ENCODE assay signal across 1 cellular context in the genomic region with DNA sequence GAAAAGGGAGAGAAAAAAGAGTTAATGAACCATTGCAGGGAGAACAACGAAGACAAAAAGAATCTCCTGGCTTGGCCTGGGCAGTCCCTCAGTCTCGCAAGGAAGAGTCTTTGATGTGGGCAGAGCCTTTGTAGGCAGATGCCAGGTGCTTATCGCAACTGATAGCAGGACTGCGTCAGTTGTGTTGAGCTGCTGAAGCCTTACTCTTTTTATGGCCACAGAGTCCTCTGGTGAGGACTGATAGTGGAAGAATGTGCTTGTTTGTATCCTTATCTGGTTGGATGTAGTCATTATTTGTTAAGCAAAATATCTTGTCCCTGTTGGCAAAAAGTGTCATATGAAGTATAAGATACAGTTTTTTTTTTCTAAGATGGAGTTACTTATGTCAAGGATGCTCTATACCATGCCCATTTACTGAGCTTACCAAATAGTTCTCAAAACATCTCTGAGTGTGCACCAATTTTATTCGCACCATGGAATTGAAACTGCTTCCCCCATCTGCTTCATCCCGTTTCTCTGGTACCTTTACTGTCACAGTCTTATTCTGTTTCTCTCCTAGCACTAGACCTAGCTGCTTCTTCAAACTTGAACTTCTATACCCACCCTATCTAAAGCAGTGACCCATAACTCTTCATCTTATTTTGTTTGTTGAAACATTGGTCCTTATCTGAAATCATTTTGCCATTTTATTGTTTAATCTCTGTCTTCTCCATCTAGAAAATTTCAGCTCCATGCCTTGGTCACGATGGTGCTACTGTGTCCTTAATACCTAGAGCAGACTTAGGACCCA.
TF ChIP-seq lines count a peak whose summit lies in the region.

No MANE protein-coding gene starts in this region.

TF ChIP-seq in HepG2, 621 proteins besides CTCF, POLR2A, EP300 and RAD21 (continued from another document and continues in another):
- no peak for TF ChIP-seq SOX13 (IDR thresholded peaks at IDR 0.05)
- TF ChIP-seq SOX13 (CRISPR knock-in tag; conservative IDR thresholded peaks at IDR 0.05 in 1 of 2, IDR thresholded peaks at IDR 0.05 in 1 of 2), result peak in 1 of 2 experiments; percentile 83; a peak in 2 of 4 replicates
- no peak for TF ChIP-seq TSC22D2 (CRISPR knock-in tag; IDR thresholded peaks at IDR 0.05; ENCODE audit: borderline replicate concordance)
- TF ChIP-seq, protein P1, sequence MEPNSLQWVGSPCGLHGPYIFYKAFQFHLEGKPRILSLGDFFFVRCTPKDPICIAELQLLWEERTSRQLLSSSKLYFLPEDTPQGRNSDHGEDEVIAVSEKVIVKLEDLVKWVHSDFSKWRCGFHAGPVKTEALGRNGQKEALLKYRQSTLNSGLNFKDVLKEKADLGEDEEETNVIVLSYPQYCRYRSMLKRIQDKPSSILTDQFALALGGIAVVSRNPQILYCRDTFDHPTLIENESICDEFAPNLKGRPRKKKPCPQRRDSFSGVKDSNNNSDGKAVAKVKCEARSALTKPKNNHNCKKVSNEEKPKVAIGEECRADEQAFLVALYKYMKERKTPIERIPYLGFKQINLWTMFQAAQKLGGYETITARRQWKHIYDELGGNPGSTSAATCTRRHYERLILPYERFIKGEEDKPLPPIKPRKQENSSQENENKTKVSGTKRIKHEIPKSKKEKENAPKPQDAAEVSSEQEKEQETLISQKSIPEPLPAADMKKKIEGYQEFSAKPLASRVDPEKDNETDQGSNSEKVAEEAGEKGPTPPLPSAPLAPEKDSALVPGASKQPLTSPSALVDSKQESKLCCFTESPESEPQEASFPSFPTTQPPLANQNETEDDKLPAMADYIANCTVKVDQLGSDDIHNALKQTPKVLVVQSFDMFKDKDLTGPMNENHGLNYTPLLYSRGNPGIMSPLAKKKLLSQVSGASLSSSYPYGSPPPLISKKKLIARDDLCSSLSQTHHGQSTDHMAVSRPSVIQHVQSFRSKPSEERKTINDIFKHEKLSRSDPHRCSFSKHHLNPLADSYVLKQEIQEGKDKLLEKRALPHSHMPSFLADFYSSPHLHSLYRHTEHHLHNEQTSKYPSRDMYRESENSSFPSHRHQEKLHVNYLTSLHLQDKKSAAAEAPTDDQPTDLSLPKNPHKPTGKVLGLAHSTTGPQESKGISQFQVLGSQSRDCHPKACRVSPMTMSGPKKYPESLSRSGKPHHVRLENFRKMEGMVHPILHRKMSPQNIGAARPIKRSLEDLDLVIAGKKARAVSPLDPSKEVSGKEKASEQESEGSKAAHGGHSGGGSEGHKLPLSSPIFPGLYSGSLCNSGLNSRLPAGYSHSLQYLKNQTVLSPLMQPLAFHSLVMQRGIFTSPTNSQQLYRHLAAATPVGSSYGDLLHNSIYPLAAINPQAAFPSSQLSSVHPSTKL (CRISPR knock-in tag; IDR thresholded peaks at IDR 0.05), result peak; percentile 33; the same call in 1 of the 2 replicates
- TF ChIP-seq ZFP36L1 (CRISPR knock-in tag; IDR thresholded peaks at IDR 0.05), result no peak
- TF ChIP-seq NFIC (IDR thresholded peaks at IDR 0.05; ENCODE audit: low read length), result 0 out of 2 replicates have a peak, but pooled peaks have one; percentile 30
- no peak for TF ChIP-seq ETV6 (CRISPR knock-in tag; conservative IDR thresholded peaks at IDR 0.05)
- TF ChIP-seq, protein P2, sequence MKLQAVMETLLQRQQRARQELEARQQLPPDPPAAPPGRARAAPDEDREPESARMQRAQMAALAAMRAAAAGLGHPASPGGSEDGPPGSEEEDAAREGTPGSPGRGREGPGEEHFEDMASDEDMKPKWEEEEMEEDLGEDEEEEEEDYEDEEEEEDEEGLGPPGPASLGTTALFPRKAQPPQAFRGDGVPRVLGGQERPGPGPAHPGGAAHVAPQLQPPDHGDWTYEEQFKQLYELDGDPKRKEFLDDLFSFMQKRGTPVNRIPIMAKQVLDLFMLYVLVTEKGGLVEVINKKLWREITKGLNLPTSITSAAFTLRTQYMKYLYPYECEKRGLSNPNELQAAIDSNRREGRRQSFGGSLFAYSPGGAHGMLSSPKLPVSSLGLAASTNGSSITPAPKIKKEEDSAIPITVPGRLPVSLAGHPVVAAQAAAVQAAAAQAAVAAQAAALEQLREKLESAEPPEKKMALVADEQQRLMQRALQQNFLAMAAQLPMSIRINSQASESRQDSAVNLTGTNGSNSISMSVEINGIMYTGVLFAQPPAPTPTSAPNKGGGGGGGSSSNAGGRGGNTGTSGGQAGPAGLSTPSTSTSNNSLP (IDR thresholded peaks at IDR 0.05; ENCODE audit: low read depth, low read length), result no peak
- TF ChIP-seq ZSCAN21 (CRISPR knock-in tag; IDR thresholded peaks at IDR 0.05; ENCODE audit: borderline replicate concordance), result no peak
- TF ChIP-seq FOXP4 (CRISPR knock-in tag; IDR thresholded peaks at IDR 0.05), result 0 out of 2 replicates have a peak, but pooled peaks have one; percentile 26
- peak; percentile 64; the same call in 1 of the 2 replicates for TF ChIP-seq ZNF12 (CRISPR knock-in tag; IDR thresholded peaks at IDR 0.05)
- TF ChIP-seq GATAD2A (CRISPR knock-in tag; IDR thresholded peaks at IDR 0.05), result peak; percentile 33; the same call in 1 of the 2 replicates
- no peak for TF ChIP-seq PATZ1 (CRISPR knock-in tag; IDR thresholded peaks at IDR 0.05)
- TF ChIP-seq RFX5 (IDR thresholded peaks at IDR 0.05; ENCODE audit: low read depth, low read length), result no peak
- no peak for TF ChIP-seq ZNF556 (CRISPR knock-in tag; IDR thresholded peaks at IDR 0.05; ENCODE audit: borderline replicate concordance)
- TF ChIP-seq NR2F2 (IDR thresholded peaks at IDR 0.05; ENCODE audit: borderline replicate concordance, low read depth), result no peak
- TF ChIP-seq STAG1 (CRISPR knock-in tag; IDR thresholded peaks at IDR 0.05), result 0 out of 2 replicates have a peak, but pooled peaks have one; percentile 22
- peak; percentile 79; the same call in 1 of the 2 replicates for TF ChIP-seq NCOA2 (CRISPR knock-in tag; IDR thresholded peaks at IDR 0.05)
- no peak for TF ChIP-seq HOXA9 (CRISPR knock-in tag; IDR thresholded peaks at IDR 0.05; ENCODE audit: borderline replicate concordance)
- TF ChIP-seq CBFB (CRISPR knock-in tag; IDR thresholded peaks at IDR 0.05), result peak; percentile 98
- peak; percentile 44; the same call in 1 of the 2 replicates for TF ChIP-seq BCL6 (CRISPR knock-in tag; IDR thresholded peaks at IDR 0.05)
- TF ChIP-seq ZBTB33 (CRISPR knock-in tag; IDR thresholded peaks at IDR 0.05), result no peak
- no peak for TF ChIP-seq ZNF382 (CRISPR knock-in tag; IDR thresholded peaks at IDR 0.05; ENCODE audit: borderline replicate concordance)
- TF ChIP-seq HNF1A (IDR thresholded peaks at IDR 0.05; ENCODE audit: low read depth), result no peak
- peak; percentile 58; the same call in 1 of the 2 replicates for TF ChIP-seq HNF1A (CRISPR knock-in tag; IDR thresholded peaks at IDR 0.05; ENCODE audit: borderline replicate concordance)
- peak; percentile 49; the same call in 1 of the 2 replicates for TF ChIP-seq ISL2 (CRISPR knock-in tag; IDR thresholded peaks at IDR 0.05)
- TF ChIP-seq ZNF3 (CRISPR knock-in tag; IDR thresholded peaks at IDR 0.05), result no peak
- TF ChIP-seq ZNF296 (CRISPR knock-in tag; conservative IDR thresholded peaks at IDR 0.05), result no peak
- TF ChIP-seq, protein P3, sequence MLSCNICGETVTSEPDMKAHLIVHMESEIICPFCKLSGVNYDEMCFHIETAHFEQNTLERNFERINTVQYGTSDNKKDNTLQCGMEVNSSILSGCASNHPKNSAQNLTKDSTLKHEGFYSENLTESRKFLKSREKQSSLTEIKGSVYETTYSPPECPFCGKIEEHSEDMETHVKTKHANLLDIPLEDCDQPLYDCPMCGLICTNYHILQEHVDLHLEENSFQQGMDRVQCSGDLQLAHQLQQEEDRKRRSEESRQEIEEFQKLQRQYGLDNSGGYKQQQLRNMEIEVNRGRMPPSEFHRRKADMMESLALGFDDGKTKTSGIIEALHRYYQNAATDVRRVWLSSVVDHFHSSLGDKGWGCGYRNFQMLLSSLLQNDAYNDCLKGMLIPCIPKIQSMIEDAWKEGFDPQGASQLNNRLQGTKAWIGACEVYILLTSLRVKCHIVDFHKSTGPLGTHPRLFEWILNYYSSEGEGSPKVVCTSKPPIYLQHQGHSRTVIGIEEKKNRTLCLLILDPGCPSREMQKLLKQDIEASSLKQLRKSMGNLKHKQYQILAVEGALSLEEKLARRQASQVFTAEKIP (CRISPR knock-in tag; IDR thresholded peaks at IDR 0.05; ENCODE audit: borderline replicate concordance), result no peak
- TF ChIP-seq FOSL2 (CRISPR knock-in tag; IDR thresholded peaks at IDR 0.05), result peak; percentile 63
- no peak for TF ChIP-seq FOXA1 (IDR thresholded peaks at IDR 0.05)
- peak; percentile 20; the same call in 1 of the 2 replicates for TF ChIP-seq FOXA1 (CRISPR knock-in tag; IDR thresholded peaks at IDR 0.05)
- TF ChIP-seq, protein P4, sequence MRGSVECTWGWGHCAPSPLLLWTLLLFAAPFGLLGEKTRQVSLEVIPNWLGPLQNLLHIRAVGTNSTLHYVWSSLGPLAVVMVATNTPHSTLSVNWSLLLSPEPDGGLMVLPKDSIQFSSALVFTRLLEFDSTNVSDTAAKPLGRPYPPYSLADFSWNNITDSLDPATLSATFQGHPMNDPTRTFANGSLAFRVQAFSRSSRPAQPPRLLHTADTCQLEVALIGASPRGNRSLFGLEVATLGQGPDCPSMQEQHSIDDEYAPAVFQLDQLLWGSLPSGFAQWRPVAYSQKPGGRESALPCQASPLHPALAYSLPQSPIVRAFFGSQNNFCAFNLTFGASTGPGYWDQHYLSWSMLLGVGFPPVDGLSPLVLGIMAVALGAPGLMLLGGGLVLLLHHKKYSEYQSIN (CRISPR knock-in tag; IDR thresholded peaks at IDR 0.05; ENCODE audit: borderline replicate concordance), result no peak
- TF ChIP-seq POLR2AphosphoS5 (IDR thresholded peaks at IDR 0.05; ENCODE audit: low read depth, low read length), result no peak
- no peak for TF ChIP-seq ZNF350 (CRISPR knock-in tag; IDR thresholded peaks at IDR 0.05; ENCODE audit: borderline replicate concordance, low read depth)
- no peak for TF ChIP-seq AKAP8 (CRISPR knock-in tag; IDR thresholded peaks at IDR 0.05)
- peak; percentile 80 for TF ChIP-seq TCF7 (IDR thresholded peaks at IDR 0.05; ENCODE audit: low read depth)
- TF ChIP-seq TEAD3 (CRISPR knock-in tag; optimal IDR thresholded peaks at IDR 0.05; ENCODE audit: borderline replicate concordance), result peak; percentile 42
- TF ChIP-seq MED13 (CRISPR knock-in tag; IDR thresholded peaks at IDR 0.05), result 0 out of 2 replicates have a peak, but pooled peaks have one; percentile 26
